31 cellular contexts compared by ENCODE assay signal in genomic region chr10:44201011-44201410, GRCh38.
"Had no signal": no experiment of that assay in that cellular context is flagged by ENCODE, and none has a peak within 500 bp of the region (broad histone marks: within the 10 kb centered on the region; RNA-seq: fewer than 3 reads in every experiment).

No MANE protein-coding gene starts in this region.

- H3K4me2 ChIP-seq: KMS-11 had no signal

- H3K27me3 ChIP-seq: MG63 had no signal

- H3K4me3 ChIP-seq: MG63 had no signal

- H3K27ac ChIP-seq: KMS-11 had no signal

- H3K9ac ChIP-seq: KMS-11 had no signal

- DNase-seq: Karpas-422, Kasumi-1, MG63, MM.1S, MV-4-11, NCI-H1048, NCI-H1092, NCI-H1092 treated with DMSO at 0.1 percent for 48 hours, NCI-H1105, NCI-H1105 treated with DMSO at 0.1 percent for 48 hours, NCI-H1417, NCI-H1417 treated with DMSO at 0.1 percent for 48 hours, NCI-H1436, NCI-H1436 treated with DMSO at 0.1 percent for 48 hours, NCI-H146, NCI-H1694, NCI-H1694 treated with DMSO at 0.1 percent for 48 hours, NCI-H187, NCI-H187 treated with DMSO at 0.1 percent for 48 hours, NCI-H1930, NCI-H2029, NCI-H2029 treated with DMSO at 0.1 percent for 48 hours, NCI-H2081, NCI-H2081 treated with DMSO at 0.1 percent for 48 hours, NCI-H2107, NCI-H2227 treated with DMSO at 0.1 percent for 48 hours, NCI-H226, NCI-H345, NCI-H446 treated with DMSO at 0.1 percent for 48 hours, NCI-H510A had no signal

- H3K36me3 ChIP-seq: MG63 had no signal
